Comparison of ENCODE assay signal across 8 cellular contexts in the genomic region with DNA sequence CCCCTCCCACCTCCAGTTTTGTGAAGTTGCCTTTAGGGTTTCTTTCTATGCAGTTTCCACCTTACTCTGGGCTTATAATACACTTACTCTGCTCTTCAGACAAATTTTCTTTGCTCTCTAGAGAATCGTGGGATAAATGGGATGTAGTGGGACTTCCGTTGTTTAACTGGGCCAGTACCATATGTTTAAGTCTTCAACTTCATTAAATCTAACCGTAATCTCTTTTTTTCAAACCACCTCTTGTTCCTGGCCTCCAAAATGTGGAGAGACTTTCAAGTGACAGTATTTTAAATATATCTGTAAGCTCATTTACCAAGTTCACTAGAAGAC. TPM values are rescaled to one million over a fixed set of nuclear protein-coding genes. Genes with fewer than 3 reads are reported as not detected.
DNase-seq lines count a peak whose midpoint lies in the region; ATAC-seq, FAIRE-seq and TF ChIP-seq lines count a peak whose summit lies in the region.

No MANE protein-coding gene starts in this region.

- peak overlapping the region; percentile 2 for H2AFZ ChIP-seq in fibroblast of lung (ENCODE audit: low read length)

- H3K36me3 ChIP-seq in fibroblast of lung (ENCODE audit: control insufficient read depth, insufficient read depth, low read length) = no peaks in the 10 kb centered on the region

- peak overlapping the region; percentile 74 for H3K27ac ChIP-seq in fibroblast of lung (ENCODE audit: insufficient read depth, low read length)

- no peak for TF ChIP-seq CTCF in fibroblast of lung (conservative IDR thresholded peaks at IDR 0.05 in 1 of 2, IDR thresholded peaks at IDR 0.05 in 1 of 2; ENCODE audit: low read depth in 1 of 2, low read length in 2 of 2)
- no peak for TF ChIP-seq CTCF in retinal pigment epithelial cell (conservative IDR thresholded peaks at IDR 0.05; ENCODE audit: low read depth, low read length)
- no peak for TF ChIP-seq CTCF in D721Med (IDR thresholded peaks at IDR 0.05; ENCODE audit: insufficient read depth, missing control alignments)

- peak overlapping the region; percentile 80 for H3K4me2 ChIP-seq in fibroblast of lung (ENCODE audit: extremely low read depth, insufficient read depth, low read length)

- H3K4me3 ChIP-seq in fibroblast of lung (replicated peaks in 1 of 4; ENCODE audit: control extremely low read depth in 1 of 4, insufficient read depth in 1 of 4, low read depth in 3 of 4, low read length in 4 of 4) (peak overlapping the region; percentile 57 to 94 (median 73)), retinal pigment epithelial cell (ENCODE audit: low read length) (peak overlapping the region; percentile 93)

- peaks cover 54% of the 10 kb centered on the region for H3K79me2 ChIP-seq in fibroblast of lung (ENCODE audit: control insufficient read depth, insufficient read depth, low read length)

- no peak for DNase-seq in GM19239 (ENCODE audit: insufficient read length, low spot score)
- DNase-seq in RPMI7951 (ENCODE audit: low read depth) = peak; percentile 1
- DNase-seq in fibroblast of lung (ENCODE audit: low read depth in 2 of 2) = peak; percentile 11 to 28
- DNase-seq in retinal pigment epithelial cell (ENCODE audit: low read depth) = no peak
- no peak for DNase-seq in D721Med (ENCODE audit: insufficient read length, low spot score)
- no peak for DNase-seq in occipital lobe (lab: John Stamatoyannopoulos, UW)

- no peaks in the 10 kb centered on the region for H3K9me3 ChIP-seq in fibroblast of lung (ENCODE audit: control insufficient read depth, insufficient read depth, low read depth, low read length)

- no peaks in the 10 kb centered on the region for H4K20me1 ChIP-seq in fibroblast of lung (ENCODE audit: control insufficient read depth, extremely low read depth, insufficient read depth, low read length)

- H3K9ac ChIP-seq in fibroblast of lung (ENCODE audit: insufficient read depth, low read length) = peak overlapping the region; percentile 90

- peak; percentile 55 for FAIRE-seq in GM19239 (lab: Jason Lieb, UNC)
- no peak for FAIRE-seq in D721Med (lab: Jason Lieb, UNC)

- no peak for ATAC-seq in GM21786 (IDR thresholded peaks at IDR 0.05; ENCODE audit: unreplicated experiment)
- no peak for ATAC-seq in GM18511 (IDR thresholded peaks at IDR 0.05; ENCODE audit: unreplicated experiment)

- H3K4me1 ChIP-seq in fibroblast of lung (ENCODE audit: control insufficient read depth, extremely low read depth, insufficient read depth, low read length) = peaks cover 6% of the 10 kb centered on the region

- H3K27me3 ChIP-seq in fibroblast of lung (ENCODE audit: control insufficient read depth, insufficient read depth, low read length) = no peaks in the 10 kb centered on the region

RNA-seq across cellular contexts. Expression of gene IPO5, which starts 23.9 kb away (rescaled TPM):
- 80.1 and 93.8 TPM in 2 replicates for total RNA-seq in RPMI7951 (2014; rRNA removed; shearing (Covaris generic))
- total RNA-seq in fibroblast of lung (222 and 240 TPM in 2 replicates), occipital lobe (195 TPM)
- polyA plus RNA-seq in fibroblast of lung = 147 and 152 TPM in 2 replicates
- polyA plus RNA-seq in fibroblast of lung (2012) = 98.2 and 106 TPM in 2 replicates
- 61.2 and 70.8 TPM in 2 replicates for polyA minus RNA-seq in fibroblast of lung (ENCODE audit: low replicate concordance)

Comparison
In these comparisons a context has a peak if more than half of its experiments do, and no peak if none do; other contexts are left out.
1. DNase-seq: peak in RPMI7951 (single experiment) and fibroblast of lung (2 of 2); none in GM19239 (single experiment), retinal pigment epithelial cell (single experiment), D721Med (single experiment) and occipital lobe (single experiment).